8 cellular contexts compared by ENCODE assay signal in genomic region chr19:11558881-11559828, GRCh38. TPM values are rescaled to one million over a fixed set of nuclear protein-coding genes. Genes with fewer than 3 reads are reported as not detected.
DNase-seq lines count a peak whose midpoint lies in the region; ATAC-seq and TF ChIP-seq lines count a peak whose summit lies in the region.

TSS of gene ELOF1 (minus strand) at chr19:11559230. CDS start at chr19:11554347, 4,883 bp downstream.

- H3K4me3 ChIP-seq in esophagus squamous epithelium, result peak within 1 kb of the TSS; percentile 62 to 94 (median 84)

- intact Hi-C loops in esophagus squamous epithelium (cut with DNase I), result no loop called here

- ATAC-seq in GM21737 (IDR thresholded peaks at IDR 0.05; ENCODE audit: unreplicated experiment), result peak; percentile 67

- H3K27me3 ChIP-seq in esophagus squamous epithelium, result no peaks in the 10 kb centered on the region

- TF ChIP-seq CTCF in esophagus squamous epithelium (IDR thresholded peaks at IDR 0.05), result peak in 4 of 6 experiments; percentile 17 to 48 (median 22)

- peaks cover 8 to 42% (median 25%) of the 10 kb centered on the region in 3 donors for H3K4me1 ChIP-seq in esophagus squamous epithelium

- no peaks in the 10 kb centered on the region for H3K9me3 ChIP-seq in esophagus squamous epithelium

- TF ChIP-seq POLR2A in esophagus squamous epithelium (IDR thresholded peaks at IDR 0.05), result peak in 3 of 4 donors; percentile 62 to 83 (median 82)

- 5 to 6% methylated on average over 23 to 36 of the region's 57 CpGs for WGBS in esophagus squamous epithelium, 2 donors

- peaks cover 4 to 25% (median 5%) of the 10 kb centered on the region in 3 donors for H3K36me3 ChIP-seq in esophagus squamous epithelium

- peak within 1 kb of the TSS; percentile 77 to 89 (median 81) for H3K27ac ChIP-seq in esophagus squamous epithelium

- peak; percentile 90 for DNase-seq in DMS53 treated with DMSO at 0.1 percent for 48 hours (lab: John Stamatoyannopoulos, UW; ENCODE audit: unreplicated experiment)
- peak; percentile 95 to 97 for DNase-seq in Kasumi-1 (lab: John Stamatoyannopoulos, UW)
- peak; percentile 98 for DNase-seq in RKO (ENCODE audit: low spot score)
- DNase-seq in activated T-helper 1 cell treated with Interleukin-2 at 50 U/mL for 16 hours (ENCODE audit: low read depth), result peak; percentile 95
- DNase-seq in esophagus squamous epithelium (lab: John Stamatoyannopoulos, UW), result peak; percentile 87
- DNase-seq in myocyte (ENCODE audit: low read depth), result peak; percentile 98
- DNase-seq in stimulated activated CD8-positive, alpha-beta memory T cell treated with anti-CD3 and anti-CD28 coated beads, Interleukin-7, amount 100 ng/mL, for 48 hours (ENCODE audit: extremely low read depth in 1 of 2, low read depth in 1 of 2), result peak; percentile 91 to 98

RNA-seq across cellular contexts. Expression of gene ELOF1, which starts in this region (rescaled TPM):
- 10 to 100 TPM; 21.7 to 31.6 (median 28.6) TPM for total RNA-seq in esophagus squamous epithelium
- 15.0 and 23.9 TPM in 2 replicates for total RNA-seq in myocyte
- polyA plus RNA-seq in myocyte (2012), result 48.4 TPM

Comparison
In these comparisons a context has a peak if more than half of its experiments do, and no peak if none do; other contexts are left out.
1. Peak in every context shown above with its lines: DNase-seq, ATAC-seq, H3K4me3 ChIP-seq and H3K27ac ChIP-seq.